In the genomic region with DNA sequence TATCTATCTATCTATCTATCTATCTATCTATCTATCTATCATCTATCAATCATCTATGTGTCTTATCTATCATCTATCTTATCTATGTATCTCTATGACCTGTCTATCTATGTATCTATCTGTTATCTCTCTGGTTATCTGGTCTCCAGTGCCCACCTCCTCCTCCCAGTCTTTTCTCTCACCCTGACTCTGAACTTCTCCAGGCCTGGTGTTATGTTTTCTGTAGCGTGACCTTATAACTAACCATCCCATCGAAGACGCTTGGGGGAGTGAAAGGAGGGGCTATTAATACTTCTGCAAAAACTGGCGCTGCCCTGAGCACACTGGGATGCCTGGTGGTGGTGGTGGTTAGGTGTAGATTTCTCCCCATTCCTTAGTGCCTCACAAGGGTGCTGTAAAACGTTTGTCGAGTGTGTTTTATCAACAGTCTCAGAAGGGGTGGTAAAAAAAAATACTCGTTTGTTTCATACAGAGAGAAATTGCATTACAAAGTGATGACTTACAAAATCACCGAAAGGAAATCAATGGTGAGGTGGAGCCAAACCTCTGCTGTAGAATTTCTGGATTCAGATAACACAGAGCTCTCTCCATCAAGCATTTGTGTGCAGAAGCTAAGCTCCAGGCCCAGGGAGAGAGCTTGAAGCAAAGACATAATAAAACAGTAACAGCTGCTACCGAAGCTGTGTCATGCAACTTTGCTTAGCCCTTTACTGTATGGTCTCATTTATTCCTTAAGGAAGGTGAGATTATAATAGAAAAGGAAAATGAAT, we compare ENCODE assay signal across 8 cellular contexts.
DNase-seq lines count a peak whose midpoint lies in the region; ATAC-seq, FAIRE-seq and TF ChIP-seq lines count a peak whose summit lies in the region.

No MANE protein-coding gene starts in this region.

- peak; percentile 91 for FAIRE-seq in A204.1 (lab: Jason Lieb, UNC)

- no peak overlapping the region for H3K4me3 ChIP-seq in HL-60 (replicated peaks; ENCODE audit: insufficient read depth, low read length)
- peak overlapping the region; percentile 64 to 71 for H3K4me3 ChIP-seq in ascending aorta

- peak overlapping the region; percentile 95 for H3K27ac ChIP-seq in HL-60 (replicated peaks)
- peak overlapping the region; percentile 68 to 87 for H3K27ac ChIP-seq in ascending aorta

- intact Hi-C loops in ascending aorta (cut with DNase I): loop anchor here (2.0 to 10.0 kb wide), 2 partner anchors 139 to 291 kb away; partner anchors contain the start of gene PFDN4

- H3K27me3 ChIP-seq in HL-60 (ENCODE audit: insufficient read depth, poor library complexity, severe bottlenecking): no peaks in the 10 kb centered on the region
- no peaks in the 10 kb centered on the region for H3K27me3 ChIP-seq in ascending aorta

- no peaks in the 10 kb centered on the region for H3K9me3 ChIP-seq in ascending aorta

- no peaks in the 10 kb centered on the region for H3K36me3 ChIP-seq in ascending aorta

- peaks cover 0 to 30% of the 10 kb centered on the region in 2 donors for H3K4me1 ChIP-seq in ascending aorta

- DNase-seq in HL-60 (ENCODE audit: low read depth in 1 of 2, low spot score in 1 of 2) (peak in 1 of 2 experiments; percentile 69), ascending aorta (ENCODE audit: low spot score in 2 of 2) (no peak), mucosa of gallbladder (ENCODE audit: low spot score) (peak; percentile 34), epidermal melanocyte (ENCODE audit: insufficient read length, low spot score) (no peak), COLO829 (ENCODE audit: low spot score) (no peak), OCI-M2 (lab: John Stamatoyannopoulos, UW; ENCODE audit: unreplicated experiment) (no peak)

- ATAC-seq in HG03039 (IDR thresholded peaks at IDR 0.05; ENCODE audit: unreplicated experiment): no peak

- TF ChIP-seq CTCF in HL-60 (IDR thresholded peaks at IDR 0.05; ENCODE audit: insufficient read depth, low read length) (no peak), ascending aorta (IDR thresholded peaks at IDR 0.05) (no peak)
